8 cellular contexts compared by ENCODE assay signal in the genomic region with DNA sequence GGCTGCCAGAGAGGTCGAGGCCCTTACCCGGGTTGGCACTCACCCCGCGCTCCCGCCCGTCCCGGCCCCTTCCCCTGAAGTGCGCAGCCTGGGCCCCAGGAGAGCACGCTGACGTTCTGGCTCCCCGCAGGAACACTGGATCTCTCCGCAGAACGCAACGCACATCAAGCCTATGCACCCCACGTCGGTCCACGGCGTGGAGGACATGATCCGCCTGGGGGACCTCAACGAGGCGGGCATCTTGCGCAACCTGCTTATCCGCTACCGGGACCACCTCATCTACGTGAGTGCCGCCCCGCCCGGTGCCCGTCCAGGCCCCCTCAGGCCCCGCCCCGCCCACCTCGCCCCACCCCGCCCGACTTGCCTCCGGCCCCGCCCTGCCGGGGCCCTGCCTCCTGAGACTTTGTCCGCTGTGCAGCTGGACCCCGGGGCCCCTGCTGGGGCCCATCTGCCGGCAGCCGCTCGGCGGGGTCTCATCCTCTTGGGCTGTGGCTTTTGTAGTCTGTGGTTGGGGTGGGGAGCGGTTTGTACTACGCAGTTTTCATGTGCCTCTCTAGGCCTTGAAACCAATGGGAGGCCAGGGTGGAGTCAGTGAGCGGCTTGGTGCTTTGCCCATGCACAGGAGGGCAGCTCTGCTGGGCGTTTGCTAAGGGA. TPM values are rescaled to one million over a fixed set of nuclear protein-coding genes. Genes with fewer than 3 reads are reported as not detected.
DNase-seq lines count a peak whose midpoint lies in the region; ATAC-seq lines count a peak whose summit lies in the region.

No MANE protein-coding gene starts in this region.

- H3K27ac Mint-ChIP-seq in activated CD4-positive, alpha-beta T cell treated with anti-CD3 and anti-CD28 coated beads for 36 hours = peak overlapping the region; percentile 16
- H3K27ac Mint-ChIP-seq in activated CD4-positive, alpha-beta memory T cell treated with anti-CD3 and anti-CD28 coated beads, Interleukin-2, amount 10 ng/mL, durations not matched to agents 7 days and 5 days = no peak overlapping the region
- H3K27ac Mint-ChIP-seq in stimulated activated effector memory CD8-positive, alpha-beta T cell treated with anti-CD3 and anti-CD28 coated beads, Interleukin-12 subunit alpha, Interleukin-12 subunit beta, amount 100 ng/mL, for 72 hours = peak overlapping the region; percentile 84

- H3K4me3 Mint-ChIP-seq in activated CD4-positive, alpha-beta T cell treated with anti-CD3 and anti-CD28 coated beads for 36 hours = peak overlapping the region; percentile 40
- H3K4me3 Mint-ChIP-seq in activated CD4-positive, alpha-beta memory T cell treated with anti-CD3 and anti-CD28 coated beads, Interleukin-2, amount 10 ng/mL, durations not matched to agents 7 days and 5 days = peak overlapping the region; percentile 6
- peak overlapping the region; percentile 60 for H3K4me3 Mint-ChIP-seq in stimulated activated effector memory CD8-positive, alpha-beta T cell treated with anti-CD3 and anti-CD28 coated beads, Interleukin-12 subunit alpha, Interleukin-12 subunit beta, amount 100 ng/mL, for 72 hours

- H3K36me3 Mint-ChIP-seq in activated CD4-positive, alpha-beta T cell treated with anti-CD3 and anti-CD28 coated beads for 36 hours (ENCODE audit: low read depth) = no peaks in the 10 kb centered on the region
- H3K36me3 Mint-ChIP-seq in activated CD4-positive, alpha-beta memory T cell treated with anti-CD3 and anti-CD28 coated beads, Interleukin-2, amount 10 ng/mL, durations not matched to agents 7 days and 5 days (ENCODE audit: low read depth) = no peaks in the 10 kb centered on the region
- peaks cover 8% of the 10 kb centered on the region for H3K36me3 Mint-ChIP-seq in stimulated activated effector memory CD8-positive, alpha-beta T cell treated with anti-CD3 and anti-CD28 coated beads, Interleukin-12 subunit alpha, Interleukin-12 subunit beta, amount 100 ng/mL, for 72 hours

- H3K9me3 Mint-ChIP-seq in activated CD4-positive, alpha-beta T cell treated with anti-CD3 and anti-CD28 coated beads for 36 hours (ENCODE audit: low read depth) = no peaks in the 10 kb centered on the region
- no peaks in the 10 kb centered on the region for H3K9me3 Mint-ChIP-seq in activated CD4-positive, alpha-beta memory T cell treated with anti-CD3 and anti-CD28 coated beads, Interleukin-2, amount 10 ng/mL, durations not matched to agents 7 days and 5 days
- no peaks in the 10 kb centered on the region for H3K9me3 Mint-ChIP-seq in stimulated activated effector memory CD8-positive, alpha-beta T cell treated with anti-CD3 and anti-CD28 coated beads, Interleukin-12 subunit alpha, Interleukin-12 subunit beta, amount 100 ng/mL, for 72 hours

- intact Hi-C loops in activated CD4-positive, alpha-beta T cell treated with anti-CD3 and anti-CD28 coated beads for 36 hours (cut with DNase I, micrococcal nuclease) = no loop called here

- DNase-seq in activated CD4-positive, alpha-beta T cell treated with anti-CD3 and anti-CD28 coated beads for 36 hours = peak; percentile 45
- no peak for DNase-seq in activated CD4-positive, alpha-beta T cell treated with anti-CD3 and anti-CD28 coated beads for 4 hours
- DNase-seq in activated CD4-positive, alpha-beta memory T cell treated with anti-CD3 and anti-CD28 coated beads, Interleukin-2, amount 10 ng/mL, durations not matched to agents 7 days and 5 days = peak; percentile 55
- peak; percentile 56 for DNase-seq in germinal center (ENCODE audit: low spot score)
- peak; percentile 14 to 73 for DNase-seq in stimulated activated effector memory CD8-positive, alpha-beta T cell treated with anti-CD3 and anti-CD28 coated beads, Interleukin-12 subunit alpha, Interleukin-12 subunit beta, amount 100 ng/mL, for 72 hours (ENCODE audit: low spot score in 2 of 2)
- DNase-seq in ureter (ENCODE audit: low spot score) = no peak
- no peak for DNase-seq in glomerular visceral epithelial cell (ENCODE audit: extremely low spot score)

- POLR2A ChIA-PET in activated CD4-positive, alpha-beta T cell treated with anti-CD3 and anti-CD28 coated beads for 36 hours (lab: Charles Lee) = no interaction called here
- POLR2A ChIA-PET in activated CD4-positive, alpha-beta memory T cell treated with anti-CD3 and anti-CD28 coated beads, Interleukin-2, amount 10 ng/mL, durations not matched to agents 7 days and 5 days (lab: Charles Lee) = no interaction called here

- H3K4me1 Mint-ChIP-seq in activated CD4-positive, alpha-beta T cell treated with anti-CD3 and anti-CD28 coated beads for 36 hours = peaks cover 20% of the 10 kb centered on the region
- H3K4me1 Mint-ChIP-seq in activated CD4-positive, alpha-beta memory T cell treated with anti-CD3 and anti-CD28 coated beads, Interleukin-2, amount 10 ng/mL, durations not matched to agents 7 days and 5 days = peaks cover 38% of the 10 kb centered on the region
- peaks cover 46% of the 10 kb centered on the region for H3K4me1 Mint-ChIP-seq in stimulated activated effector memory CD8-positive, alpha-beta T cell treated with anti-CD3 and anti-CD28 coated beads, Interleukin-12 subunit alpha, Interleukin-12 subunit beta, amount 100 ng/mL, for 72 hours

- H3K27me3 Mint-ChIP-seq in activated CD4-positive, alpha-beta T cell treated with anti-CD3 and anti-CD28 coated beads for 36 hours = peaks cover 3% of the 10 kb centered on the region
- H3K27me3 Mint-ChIP-seq in activated CD4-positive, alpha-beta memory T cell treated with anti-CD3 and anti-CD28 coated beads, Interleukin-2, amount 10 ng/mL, durations not matched to agents 7 days and 5 days = peaks cover 4% of the 10 kb centered on the region

- CTCF ChIA-PET in activated CD4-positive, alpha-beta T cell treated with anti-CD3 and anti-CD28 coated beads for 36 hours (lab: Charles Lee) = interaction anchor here (0.7 to 1.7 kb wide), 2 partner anchors 21 to 40 kb away, joined by 3 to 9 read pairs; no protein-coding TSS in a partner anchor
- CTCF ChIA-PET in activated CD4-positive, alpha-beta memory T cell treated with anti-CD3 and anti-CD28 coated beads, Interleukin-2, amount 10 ng/mL, durations not matched to agents 7 days and 5 days (lab: Charles Lee) = interaction anchor here (4.5 kb wide), 1 partner anchor 21 kb away, joined by 17 read pairs; no protein-coding TSS in a partner anchor

- peak; percentile 23 for ATAC-seq in activated CD4-positive, alpha-beta T cell treated with anti-CD3 and anti-CD28 coated beads for 36 hours
- ATAC-seq in stimulated activated effector memory CD8-positive, alpha-beta T cell treated with anti-CD3 and anti-CD28 coated beads, Interleukin-12 subunit alpha, Interleukin-12 subunit beta, amount 100 ng/mL, for 72 hours = peak; percentile 53
- no peak for ATAC-seq in GM18867 (IDR thresholded peaks at IDR 0.05; ENCODE audit: unreplicated experiment)

RNA-seq across cellular contexts. Expression of a gene that starts 19.7 kb away (rescaled TPM):
- under 1 TPM; 0.23 to 0.48 TPM for total RNA-seq in activated CD4-positive, alpha-beta T cell treated with anti-CD3 and anti-CD28 coated beads for 36 hours
- under 1 TPM; 0.35 to 0.50 TPM for total RNA-seq in activated CD4-positive, alpha-beta memory T cell treated with anti-CD3 and anti-CD28 coated beads, Interleukin-2, amount 10 ng/mL, durations not matched to agents 7 days and 5 days
- total RNA-seq in ureter = 5.8 TPM

RNA-seq across cellular contexts. Expression of a gene that starts 45.2 kb away (rescaled TPM):
- total RNA-seq in activated CD4-positive, alpha-beta T cell treated with anti-CD3 and anti-CD28 coated beads for 36 hours = not detected
- not detected for total RNA-seq in activated CD4-positive, alpha-beta memory T cell treated with anti-CD3 and anti-CD28 coated beads, Interleukin-2, amount 10 ng/mL, durations not matched to agents 7 days and 5 days
- 9.6 TPM for total RNA-seq in ureter

Comparison
In these comparisons a context has a peak if more than half of its experiments do, and no peak if none do; other contexts are left out.
1. DNase-seq: peak in activated CD4-positive, alpha-beta T cell treated with anti-CD3 and anti-CD28 coated beads for 36 hours (single experiment), activated CD4-positive, alpha-beta memory T cell treated with anti-CD3 and anti-CD28 coated beads, Interleukin-2, amount 10 ng/mL, durations not matched to agents 7 days and 5 days (single experiment), germinal center (single experiment) and stimulated activated effector memory CD8-positive, alpha-beta T cell treated with anti-CD3 and anti-CD28 coated beads, Interleukin-12 subunit alpha, Interleukin-12 subunit beta, amount 100 ng/mL, for 72 hours (2 of 2); none in activated CD4-positive, alpha-beta T cell treated with anti-CD3 and anti-CD28 coated beads for 4 hours (0 of 2), ureter (single experiment) and glomerular visceral epithelial cell (single experiment).
2. H3K4me3 Mint-ChIP-seq: peak in every context shown above with its lines; median percentile 60 in stimulated activated effector memory CD8-positive, alpha-beta T cell treated with anti-CD3 and anti-CD28 coated beads, Interleukin-12 subunit alpha, Interleukin-12 subunit beta, amount 100 ng/mL, for 72 hours; 40 in activated CD4-positive, alpha-beta T cell treated with anti-CD3 and anti-CD28 coated beads for 36 hours; 6 in activated CD4-positive, alpha-beta memory T cell treated with anti-CD3 and anti-CD28 coated beads, Interleukin-2, amount 10 ng/mL, durations not matched to agents 7 days and 5 days.